Comparison of ENCODE assay signal across 2 cellular contexts in the genomic region with DNA sequence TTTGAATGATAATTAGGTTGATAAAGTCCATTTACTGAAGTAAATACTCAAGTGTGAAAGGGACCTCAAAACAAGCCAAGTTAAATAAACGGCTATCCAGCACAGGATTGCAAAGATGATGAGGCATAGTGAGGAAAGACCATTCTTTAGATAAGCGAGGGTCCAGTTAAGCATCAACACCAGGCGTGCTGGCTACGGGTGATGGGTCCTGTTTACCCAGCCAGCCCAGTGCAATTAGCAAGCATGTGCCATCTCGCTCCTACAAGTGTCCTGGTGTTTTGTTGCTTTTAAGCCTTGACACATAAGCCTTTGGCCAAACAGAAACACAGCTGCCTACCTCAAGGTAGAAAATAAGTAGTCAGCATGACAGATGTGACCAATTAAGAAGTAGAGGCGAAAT.
A peak's percentile ranks its signal among the peaks of the same experiment; 100 is the strongest.
TF ChIP-seq lines count a peak whose summit lies in the region.

No MANE protein-coding gene starts in this region.

TF ChIP-seq in SK-N-SH, 30 proteins besides CTCF, POLR2A, EP300 and RAD21:
- TF ChIP-seq MXI1 (IDR thresholded peaks at IDR 0.05; ENCODE audit: low read depth, low read length): peak; percentile 30; the same call in 1 of the 2 replicates
- peak; percentile 89 for TF ChIP-seq FOXJ3 (CRISPR knock-in tag; IDR thresholded peaks at IDR 0.05)
- no peak for TF ChIP-seq MAX (IDR thresholded peaks at IDR 0.05; ENCODE audit: low read depth)
- peak; percentile 22 for TF ChIP-seq CHD2 (IDR thresholded peaks at IDR 0.05; ENCODE audit: low read length, partially characterized antibody)
- TF ChIP-seq GATA2 (CRISPR knock-in tag; IDR thresholded peaks at IDR 0.05): peak; percentile 68

TF ChIP-seq in SK-N-SH treated with all-trans-retinoic acid at 6 μM for 48 hours, 23 proteins besides CTCF, POLR2A, EP300 and RAD21:
- TF ChIP-seq POU6F1 (CRISPR knock-in tag; IDR thresholded peaks at IDR 0.05; ENCODE audit: borderline replicate concordance, low read depth) (no peak), TOX (CRISPR knock-in tag; IDR thresholded peaks at IDR 0.05; ENCODE audit: borderline replicate concordance) (no peak), ZFP30 (CRISPR knock-in tag; IDR thresholded peaks at IDR 0.05) (no peak), TCF4 (CRISPR knock-in tag; IDR thresholded peaks at IDR 0.05; ENCODE audit: borderline replicate concordance) (no peak), ZNF565 (CRISPR knock-in tag; conservative IDR thresholded peaks at IDR 0.05; ENCODE audit: low read depth) (no peak), ISL1 (CRISPR knock-in tag; IDR thresholded peaks at IDR 0.05) (no peak), SNAI2 (CRISPR knock-in tag; IDR thresholded peaks at IDR 0.05) (no peak), PPARA (CRISPR knock-in tag; IDR thresholded peaks at IDR 0.05; ENCODE audit: borderline replicate concordance) (no peak), RARB (CRISPR knock-in tag; IDR thresholded peaks at IDR 0.05) (no peak), CSDC2 (CRISPR knock-in tag; IDR thresholded peaks at IDR 0.05) (no peak), ESRRG (CRISPR knock-in tag; IDR thresholded peaks at IDR 0.05) (no peak), GLIS3 (CRISPR knock-in tag; IDR thresholded peaks at IDR 0.05) (no peak), ZC3H10 (CRISPR knock-in tag; IDR thresholded peaks at IDR 0.05) (no peak)
- TF ChIP-seq, protein P1, sequence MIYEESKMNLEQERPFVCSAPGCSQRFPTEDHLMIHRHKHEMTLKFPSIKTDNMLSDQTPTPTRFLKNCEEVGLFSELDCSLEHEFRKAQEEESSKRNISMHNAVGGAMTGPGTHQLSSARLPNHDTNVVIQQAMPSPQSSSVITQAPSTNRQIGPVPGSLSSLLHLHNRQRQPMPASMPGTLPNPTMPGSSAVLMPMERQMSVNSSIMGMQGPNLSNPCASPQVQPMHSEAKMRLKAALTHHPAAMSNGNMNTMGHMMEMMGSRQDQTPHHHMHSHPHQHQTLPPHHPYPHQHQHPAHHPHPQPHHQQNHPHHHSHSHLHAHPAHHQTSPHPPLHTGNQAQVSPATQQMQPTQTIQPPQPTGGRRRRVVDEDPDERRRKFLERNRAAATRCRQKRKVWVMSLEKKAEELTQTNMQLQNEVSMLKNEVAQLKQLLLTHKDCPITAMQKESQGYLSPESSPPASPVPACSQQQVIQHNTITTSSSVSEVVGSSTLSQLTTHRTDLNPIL (CRISPR knock-in tag; IDR thresholded peaks at IDR 0.05; ENCODE audit: low read depth): no peak
TF ChIP-seq in SK-N-SH treated with all-trans-retinoic acid at 6 μM for 48 hours: peak in this region for 0.
